8 cellular contexts compared by ENCODE assay signal in genomic region chr22:41589260-41589600, GRCh38. TPM values are rescaled to one million over a fixed set of nuclear protein-coding genes. Genes with fewer than 3 reads are reported as not detected.
DNase-seq lines count a peak whose midpoint lies in the region; ATAC-seq and TF ChIP-seq lines count a peak whose summit lies in the region.

No MANE protein-coding gene starts in this region.

- in situ Hi-C loops in gastrocnemius medialis (cut with MboI; ENCODE audit: low sequenced_read_pairs in 4 of 4), result no loop called here

- TF ChIP-seq CTCF in right atrium auricular region (IDR thresholded peaks at IDR 0.05), result no peak
- no peak for TF ChIP-seq CTCF in gastrocnemius medialis (IDR thresholded peaks at IDR 0.05 in 4 of 5, conservative IDR thresholded peaks at IDR 0.05 in 1 of 5)

- H3K36me3 ChIP-seq in right atrium auricular region (no peaks in the 10 kb centered on the region), gastrocnemius medialis (no peaks in the 10 kb centered on the region)

- ATAC-seq in HG03280 (IDR thresholded peaks at IDR 0.05; ENCODE audit: unreplicated experiment) (peak; percentile 4), gastrocnemius medialis (peak; percentile 9 to 14)
- peak; percentile 13 to 20 for ATAC-seq in activated naive CD4-positive, alpha-beta T cell treated with anti-CD3 and anti-CD28 coated beads, Interleukin-2, amount 50 U/mL, for 72 hours

- peak overlapping the region; percentile 83 to 87 for H3K4me3 ChIP-seq in right atrium auricular region
- H3K4me3 ChIP-seq in gastrocnemius medialis, result peak overlapping the region; percentile 76 to 95 (median 94)

- intact Hi-C loops in gastrocnemius medialis (cut with DNase I; ENCODE audit: low total_unique reads), result loop anchor here (1.0 kb wide), 2 partner anchors 32 to 45 kb away; partner anchors contain the start of genes DESI1, POLR3H and XRCC6

- no peaks in the 10 kb centered on the region for H3K27me3 ChIP-seq in right atrium auricular region
- H3K27me3 ChIP-seq in gastrocnemius medialis, result no peaks in the 10 kb centered on the region

- H3K27ac ChIP-seq in right atrium auricular region, result peak overlapping the region; percentile 74 to 77
- H3K27ac ChIP-seq in gastrocnemius medialis, result peak overlapping the region; percentile 70 to 86 (median 81)

- H3K9me3 ChIP-seq in right atrium auricular region (no peaks in the 10 kb centered on the region), gastrocnemius medialis (no peaks in the 10 kb centered on the region)

- no peaks in the 10 kb centered on the region for H3K9me3 Mint-ChIP-seq in activated naive CD4-positive, alpha-beta T cell treated with anti-CD3 and anti-CD28 coated beads, Interleukin-2, amount 50 U/mL, for 72 hours

- TF ChIP-seq POLR2A in gastrocnemius medialis (IDR thresholded peaks at IDR 0.05), result no peak

- peak overlapping the region; percentile 94 to 95 for H3K27ac Mint-ChIP-seq in activated naive CD4-positive, alpha-beta T cell treated with anti-CD3 and anti-CD28 coated beads, Interleukin-2, amount 50 U/mL, for 72 hours

- peaks cover 6 to 7% of the 10 kb centered on the region in 2 donors for H3K36me3 Mint-ChIP-seq in activated naive CD4-positive, alpha-beta T cell treated with anti-CD3 and anti-CD28 coated beads, Interleukin-2, amount 50 U/mL, for 72 hours

- H3K4me1 ChIP-seq in right atrium auricular region, result peaks cover 0 to 15% of the 10 kb centered on the region in 2 donors
- peaks cover 0 to 17% of the 10 kb centered on the region in 2 donors for H3K4me1 ChIP-seq in gastrocnemius medialis

- DNase-seq in activated CD4-positive, alpha-beta T cell treated with anti-CD3 and anti-CD28 coated beads for 1 hour, result peak; percentile 14
- DNase-seq in activated CD4-positive, alpha-beta T cell treated with anti-CD3 and anti-CD28 coated beads, Interleukin-2, amount 50 U/mL, for 1 hour, result no peak
- DNase-seq in activated naive CD4-positive, alpha-beta T cell treated with anti-CD3 and anti-CD28 coated beads, Interleukin-2, amount 50 U/mL, for 72 hours (ENCODE audit: low spot score in 2 of 2), result no peak
- DNase-seq in right atrium auricular region (ENCODE audit: low spot score) (no peak), gastrocnemius medialis (no peak), epidermal melanocyte (ENCODE audit: insufficient read length, low spot score) (no peak), NCI-H2081 treated with DMSO at 0.1 percent for 48 hours (lab: John Stamatoyannopoulos, UW) (no peak)

RNA-seq across cellular contexts. Expression of gene PMM1, which starts 0.4 kb away (rescaled TPM):
- total RNA-seq in activated naive CD4-positive, alpha-beta T cell treated with anti-CD3 and anti-CD28 coated beads, Interleukin-2, amount 50 U/mL, for 72 hours, result 10 to 100 TPM; 43.4 to 49.9 TPM
- total RNA-seq in right atrium auricular region (10 to 100 TPM; 17.3 TPM), gastrocnemius medialis (10 to 100 TPM; 11.6 to 23.3 (median 16.5) TPM)

RNA-seq across cellular contexts. Expression of gene CSDC2, which starts 28.4 kb away (rescaled TPM):
- total RNA-seq in activated naive CD4-positive, alpha-beta T cell treated with anti-CD3 and anti-CD28 coated beads, Interleukin-2, amount 50 U/mL, for 72 hours, result not detected
- total RNA-seq in right atrium auricular region (100 to 1,000 TPM; 257 to 324 TPM), gastrocnemius medialis (1 to 10 TPM in 1 of 4 donors, under 1 TPM in 3; 0.41 to 3.9 (median 0.89) TPM)

RNA-seq across cellular contexts. Expression of gene DESI1, which starts 31.6 kb away (rescaled TPM):
- 10 to 100 TPM; 18.3 to 44.8 TPM for total RNA-seq in activated naive CD4-positive, alpha-beta T cell treated with anti-CD3 and anti-CD28 coated beads, Interleukin-2, amount 50 U/mL, for 72 hours
- total RNA-seq in right atrium auricular region (10 to 100 TPM; 62.3 to 65.8 TPM), gastrocnemius medialis (10 to 100 TPM; 11.0 to 23.7 (median 20.5) TPM)

RNA-seq across cellular contexts. Expression of gene XRCC6, which starts 31.9 kb away (rescaled TPM):
- 100 to 1,000 TPM; 283 to 423 TPM for total RNA-seq in activated naive CD4-positive, alpha-beta T cell treated with anti-CD3 and anti-CD28 coated beads, Interleukin-2, amount 50 U/mL, for 72 hours
- 100 to 1,000 TPM; 161 to 174 TPM for total RNA-seq in right atrium auricular region
- total RNA-seq in gastrocnemius medialis, result 100 to 1,000 TPM; 220 to 285 (median 278) TPM

RNA-seq across cellular contexts. Expression of gene POLR3H, which starts 45.0 kb away (rescaled TPM):
- total RNA-seq in activated naive CD4-positive, alpha-beta T cell treated with anti-CD3 and anti-CD28 coated beads, Interleukin-2, amount 50 U/mL, for 72 hours, result 10 to 100 TPM; 11.2 to 32.7 TPM
- total RNA-seq in right atrium auricular region, result 10 to 100 TPM; 11.4 to 12.0 TPM
- total RNA-seq in gastrocnemius medialis, result 10 to 100 TPM in 1 of 4 donors, 1 to 10 TPM in 3; 5.7 to 11.0 (median 6.9) TPM

Comparison
In these comparisons a context has a peak if more than half of its experiments do, and no peak if none do; other contexts are left out.
1. RNA of gene CSDC2, which starts 28.4 kb away (total RNA-seq): 257 to 324 TPM in right atrium auricular region; 0.41 to 3.9 TPM in gastrocnemius medialis and not detected in activated naive CD4-positive, alpha-beta T cell treated with anti-CD3 and anti-CD28 coated beads, Interleukin-2, amount 50 U/mL, for 72 hours; every median in the first group is over 10 times any median in the second.
2. Peak in every context shown above with its lines, with median percentiles within 50 percentile points of each other: ATAC-seq.